ENCODE assay signal across 12 cellular contexts in genomic region chr15:95829062-95829461, GRCh38.
"Had no signal": no experiment of that assay in that cellular context is flagged by ENCODE, and none has a peak within 500 bp of the region (broad histone marks: within the 10 kb centered on the region; RNA-seq: fewer than 3 reads in every experiment).

No MANE protein-coding gene starts in this region.

- ATAC-seq: activated CD4-positive, CD25-positive, alpha-beta regulatory T cell treated with anti-CD3 and anti-CD28 coated beads, Interleukin-2, amount 50 U/mL, for 24 hours; body of pancreas; right cardiac atrium had no signal

- H3K27me3 ChIP-seq: body of pancreas, upper lobe of left lung had no signal

- FAIRE-seq: small intestine had no signal

- H3K4me1 ChIP-seq: body of pancreas, esophagus squamous epithelium, upper lobe of left lung had no signal

- H3K36me3 ChIP-seq: esophagus squamous epithelium, upper lobe of left lung had no signal

- H3K27ac ChIP-seq: body of pancreas, coronary artery, esophagus squamous epithelium, upper lobe of left lung had no signal

- H3K4me3 ChIP-seq: body of pancreas, coronary artery, esophagus squamous epithelium, upper lobe of left lung had no signal

- H3K9me3 ChIP-seq: body of pancreas, esophagus squamous epithelium, upper lobe of left lung had no signal

- DNase-seq: activated naive CD8-positive, alpha-beta T cell treated with anti-CD3 and anti-CD28 coated beads for 36 hours; amygdala; body of pancreas; effector CD4-positive, alpha-beta T cell; esophagus squamous epithelium; hippocampal formation; nephron progenitor cell; right cardiac atrium; small intestine; upper lobe of left lung had no signal
